Comparison of ENCODE assay signal across 1 cellular context in genomic region chr2:12456293-12457151, GRCh38.
TF ChIP-seq lines count a peak whose summit lies in the region.

No MANE protein-coding gene starts in this region.

TF ChIP-seq in K562, 482 proteins besides CTCF, POLR2A, EP300 and RAD21 (continued from another document and continues in another):
- TF ChIP-seq RBFOX2 (IDR thresholded peaks at IDR 0.05; ENCODE audit: low read depth, low read length), result 0 out of 2 replicates have a peak, but pooled peaks have one; percentile 42
- TF ChIP-seq DLX4 (CRISPR knock-in tag; IDR thresholded peaks at IDR 0.05), result no peak
- no peak for TF ChIP-seq HOMEZ (CRISPR knock-in tag; IDR thresholded peaks at IDR 0.05)
- TF ChIP-seq ZNF239 (CRISPR knock-in tag; IDR thresholded peaks at IDR 0.05), result no peak
- TF ChIP-seq PHTF2 (CRISPR knock-in tag; IDR thresholded peaks at IDR 0.05), result no peak
- no peak for TF ChIP-seq CBX5 (IDR thresholded peaks at IDR 0.05; ENCODE audit: borderline replicate concordance, low read depth)
- TF ChIP-seq CTBP1 (IDR thresholded peaks at IDR 0.05; ENCODE audit: borderline replicate concordance), result peak; percentile 22; the same call in 1 of the 2 replicates
- TF ChIP-seq BMI1 (IDR thresholded peaks at IDR 0.05; ENCODE audit: low read length), result no peak
- TF ChIP-seq NR3C1 (CRISPR knock-in tag; IDR thresholded peaks at IDR 0.05), result no peak
- no peak for TF ChIP-seq ZKSCAN3 (CRISPR knock-in tag; IDR thresholded peaks at IDR 0.05)
- no peak for TF ChIP-seq XRCC3 (IDR thresholded peaks at IDR 0.05)
- no peak for TF ChIP-seq MBD1 (CRISPR knock-in tag; IDR thresholded peaks at IDR 0.05)
- TF ChIP-seq MTA3 (IDR thresholded peaks at IDR 0.05; ENCODE audit: borderline replicate concordance), result no peak
- no peak for TF ChIP-seq ZNF609 (CRISPR knock-in tag; IDR thresholded peaks at IDR 0.05; ENCODE audit: borderline replicate concordance)
- no peak for TF ChIP-seq ZZZ3 (IDR thresholded peaks at IDR 0.05)
- no peak for TF ChIP-seq ZNF398 (CRISPR knock-in tag; IDR thresholded peaks at IDR 0.05)
- no peak for TF ChIP-seq PRPF4 (IDR thresholded peaks at IDR 0.05; ENCODE audit: insufficient read depth, low read depth, low read length, poor library complexity, severe bottlenecking)
- TF ChIP-seq KLF13 (tag; IDR thresholded peaks at IDR 0.05; ENCODE audit: borderline replicate concordance, low read depth), result no peak
- TF ChIP-seq ATF6 (CRISPR knock-in tag; IDR thresholded peaks at IDR 0.05), result no peak
- TF ChIP-seq ZSCAN32 (CRISPR knock-in tag; IDR thresholded peaks at IDR 0.05), result peak; percentile 77; the same call in 1 of the 2 replicates
- no peak for TF ChIP-seq SMAD2 (IDR thresholded peaks at IDR 0.05; ENCODE audit: low read depth, low read length)
- TF ChIP-seq PCBP1 (IDR thresholded peaks at IDR 0.05; ENCODE audit: low read depth, low read length, poor library complexity, severe bottlenecking), result no peak
- TF ChIP-seq MXD1 (CRISPR knock-in tag; IDR thresholded peaks at IDR 0.05; ENCODE audit: borderline replicate concordance, poor library complexity, severe bottlenecking), result no peak
- no peak for TF ChIP-seq RERE (CRISPR knock-in tag; IDR thresholded peaks at IDR 0.05; ENCODE audit: borderline replicate concordance)
- TF ChIP-seq ESRRA (IDR thresholded peaks at IDR 0.05; ENCODE audit: borderline replicate concordance, low read depth), result peak; percentile 63; the same call in 1 of the 2 replicates
- no peak for TF ChIP-seq ZNF3 (CRISPR knock-in tag; IDR thresholded peaks at IDR 0.05)
- TF ChIP-seq HDAC6 (IDR thresholded peaks at IDR 0.05; ENCODE audit: low read depth, low read length), result no peak
- peak; percentile 88 for TF ChIP-seq ATF7 (IDR thresholded peaks at IDR 0.05)
- no peak for TF ChIP-seq NR1H2 (CRISPR knock-in tag; IDR thresholded peaks at IDR 0.05)
- TF ChIP-seq GABPB1 (CRISPR knock-in tag; IDR thresholded peaks at IDR 0.05), result no peak
- TF ChIP-seq DPF2 (IDR thresholded peaks at IDR 0.05), result peak; percentile 95
- TF ChIP-seq ARNT (IDR thresholded peaks at IDR 0.05), result peak; percentile 46 to 79; a peak in 2 of 4 replicates
- no peak for TF ChIP-seq ZNF140 (CRISPR knock-in tag; IDR thresholded peaks at IDR 0.05)
- no peak for TF ChIP-seq ZNF263 (CRISPR knock-in tag; IDR thresholded peaks at IDR 0.05; ENCODE audit: borderline replicate concordance)
- no peak for TF ChIP-seq ZBTB8A (IDR thresholded peaks at IDR 0.05; ENCODE audit: partially characterized antibody)
- no peak for TF ChIP-seq CBFB (CRISPR knock-in tag; IDR thresholded peaks at IDR 0.05)
- TF ChIP-seq ETV6 (IDR thresholded peaks at IDR 0.05; ENCODE audit: borderline replicate concordance in 1 of 2, low read depth in 2 of 2, low read length in 1 of 2), result no peak
- TF ChIP-seq ETV6 (CRISPR knock-in tag; IDR thresholded peaks at IDR 0.05; ENCODE audit: borderline replicate concordance), result no peak
- no peak for TF ChIP-seq TCF15 (CRISPR knock-in tag; IDR thresholded peaks at IDR 0.05)
- TF ChIP-seq MCM7 (IDR thresholded peaks at IDR 0.05), result no peak
- peak; percentile 68 for TF ChIP-seq RNF2 (IDR thresholded peaks at IDR 0.05)
- no peak for TF ChIP-seq NFIC (IDR thresholded peaks at IDR 0.05)
- no peak for TF ChIP-seq SMARCB1 (IDR thresholded peaks at IDR 0.05; ENCODE audit: insufficient read length, low read depth)
- TF ChIP-seq ZNF766 (CRISPR knock-in tag; conservative IDR thresholded peaks at IDR 0.05), result peak; percentile 59
- no peak for TF ChIP-seq ZNF316 (IDR thresholded peaks at IDR 0.05)
- TF ChIP-seq MNT (conservative IDR thresholded peaks at IDR 0.05), result peak; percentile 50 to 70
